ENCODE assay signal across 8 cellular contexts in the genomic region with DNA sequence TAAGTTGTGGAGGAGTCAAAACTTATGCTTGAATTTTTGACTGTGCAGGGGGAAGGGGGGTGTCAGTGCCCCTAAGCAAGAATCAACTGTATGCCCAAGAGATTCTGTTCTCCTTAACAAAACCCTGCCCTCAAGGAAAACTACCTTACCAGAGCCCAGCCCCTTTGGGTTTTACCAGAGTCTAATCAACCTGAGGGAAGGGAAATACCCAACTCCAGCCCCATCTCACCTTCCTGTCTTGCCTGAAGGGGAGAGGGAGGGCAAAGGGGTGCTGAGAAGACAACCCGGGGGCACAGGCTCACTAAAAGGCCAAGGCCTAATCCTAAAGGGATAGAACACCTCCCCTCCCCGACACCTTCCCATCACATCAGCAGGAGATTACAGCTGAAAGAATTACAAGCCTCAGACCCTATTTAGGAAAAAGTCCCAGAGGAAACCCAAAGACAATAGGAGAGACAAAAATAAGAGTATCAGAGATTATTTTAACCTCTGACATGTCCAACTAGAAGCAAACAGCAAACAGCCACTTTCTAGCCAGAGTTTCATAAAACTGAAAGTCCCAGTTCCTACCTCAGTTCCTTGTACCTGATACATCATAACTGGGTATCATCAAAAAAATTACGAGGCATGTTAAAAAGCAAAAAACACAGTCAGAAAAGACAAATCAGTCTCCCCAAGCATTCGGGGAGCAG. TPM values are rescaled to one million over a fixed set of nuclear protein-coding genes. Genes with fewer than 3 reads are reported as not detected.
A peak's percentile ranks its signal among the peaks of the same experiment; 100 is the strongest.
DNase-seq lines count a peak whose midpoint lies in the region; ATAC-seq and TF ChIP-seq lines count a peak whose summit lies in the region.
"Had no signal": no experiment of that assay in that cellular context is flagged by ENCODE, and none has a peak within 500 bp of the region (broad histone marks: within the 10 kb centered on the region; RNA-seq: fewer than 3 reads in every experiment).

No MANE protein-coding gene starts in this region.

- peak overlapping the region; percentile 79; the same call in 1 of the 2 replicates for H2AFZ ChIP-seq in OCI-LY7 (ENCODE audit: low read length)

- no CpG with 5 or more reads among the region's 4 CpGs for WGBS in mesendoderm (ENCODE audit: extremely low coverage, insufficient coverage, low lambda C conversion rate)

- CTCF ChIA-PET in OCI-LY7 (lab: Charles Lee; ENCODE audit: unreplicated experiment) = no interaction called here

- no peak overlapping the region for H4K5ac ChIP-seq in mesendoderm (ENCODE audit: low read length)

- H3K27ac Mint-ChIP-seq in natural killer cell = peak overlapping the region; percentile 54 to 87

- H3K79me1 ChIP-seq in mesendoderm (ENCODE audit: low read length) = no peaks in the 10 kb centered on the region

- ATAC-seq in GM18511 (IDR thresholded peaks at IDR 0.05; ENCODE audit: unreplicated experiment) = peak; percentile 52
- peak; percentile 44 for ATAC-seq in GM21528 (IDR thresholded peaks at IDR 0.05; ENCODE audit: low FRiP score, unreplicated experiment)
- ATAC-seq in natural killer cell = no peak

- TF ChIP-seq CTCF in OCI-LY7 (conservative IDR thresholded peaks at IDR 0.05; ENCODE audit: low read length) = no peak
- TF ChIP-seq CTCF in natural killer cell (IDR thresholded peaks at IDR 0.05) = no peak

- POLR2A ChIA-PET in OCI-LY7 (lab: Charles Lee) = interaction anchor here (1.1 kb wide), 1 partner anchor 11 kb away, joined by 3 read pairs; no protein-coding TSS in a partner anchor

- H3K4me1 Mint-ChIP-seq in natural killer cell = peaks cover 20 to 29% of the 10 kb centered on the region in 2 donors

- H3K36me3 ChIP-seq in OCI-LY7 (ENCODE audit: insufficient read depth, low read length) (no peaks in the 10 kb centered on the region), mesendoderm (ENCODE audit: control insufficient read depth, insufficient read depth, low read length) (no peaks in the 10 kb centered on the region)

- H3K79me2 ChIP-seq in OCI-LY7 (ENCODE audit: insufficient read depth, low read depth, low read length) (no peaks in the 10 kb centered on the region), mesendoderm (ENCODE audit: control insufficient read depth, insufficient read depth, low read length) (no peaks in the 10 kb centered on the region)

- H2BK120ac ChIP-seq in mesendoderm (ENCODE audit: low read depth, low read length) = no peak overlapping the region

- no peak overlapping the region for H2BK5ac ChIP-seq in mesendoderm (ENCODE audit: low read length)

- H4K8ac ChIP-seq in mesendoderm (ENCODE audit: low read depth, low read length) = no peak overlapping the region

- H2AK5ac ChIP-seq in mesendoderm (ENCODE audit: low read length) = no peak overlapping the region

- H3K27ac ChIP-seq in OCI-LY7 (ENCODE audit: low read depth, low read length, poor library complexity, severe bottlenecking) (no peak overlapping the region), mesendoderm (ENCODE audit: low read depth, low read length) (no peak overlapping the region)

- H3K4me1 ChIP-seq in OCI-LY7 (ENCODE audit: insufficient read depth, low read length, poor library complexity, severe bottlenecking) (peaks cover 15% of the 10 kb centered on the region), mesendoderm (ENCODE audit: control insufficient read depth, low read depth, low read length) (no peaks in the 10 kb centered on the region)

- no peak overlapping the region for H2BK15ac ChIP-seq in mesendoderm (replicated peaks; ENCODE audit: low read depth)

- H3K27me3 Mint-ChIP-seq in natural killer cell (ENCODE audit: low read depth in 2 of 2) = peaks cover 0 to 3% of the 10 kb centered on the region in 2 donors

- no TSS peak for BruUV-seq in OCI-LY7 (replicated peaks; lab: Mats Ljungman, UMichigan)

- DNase-seq in OCI-LY7 (ENCODE audit: low spot score) = no peak
- DNase-seq in natural killer cell = no peak
- no peak for DNase-seq in mesendoderm
- DNase-seq in HPDE6-E6E7 (ENCODE audit: extremely low spot score) = no peak
- DNase-seq in DMS79 (lab: John Stamatoyannopoulos, UW) = no peak
- DNase-seq: amniotic stem cell had no signal

- no peaks in the 10 kb centered on the region for H3K9me3 ChIP-seq in OCI-LY7 (ENCODE audit: low read length)

- H3K4me2 ChIP-seq in OCI-LY7 (ENCODE audit: low read length) (peak overlapping the region; percentile 32), mesendoderm (ENCODE audit: low read length) (no peak overlapping the region)

- H3K4me3 ChIP-seq in OCI-LY7 (ENCODE audit: low read depth, low read length, poor library complexity, severe bottlenecking) (no peak overlapping the region), mesendoderm (ENCODE audit: low read length) (no peak overlapping the region)

- intact Hi-C loops in OCI-LY7 (cut with micrococcal nuclease; ENCODE audit: unreplicated experiment) (no loop called here), natural killer cell (cut with micrococcal nuclease) (no loop called here)

- H3K9me3 Mint-ChIP-seq in natural killer cell = no peaks in the 10 kb centered on the region

- H3K9ac ChIP-seq in mesendoderm (ENCODE audit: low read length) = no peak overlapping the region

- H3K36me3 Mint-ChIP-seq in natural killer cell = no peaks in the 10 kb centered on the region

- no peak overlapping the region for H3K23ac ChIP-seq in mesendoderm (ENCODE audit: low read length)

- H3K4me3 Mint-ChIP-seq in natural killer cell = no peak overlapping the region

- H3K56ac ChIP-seq in mesendoderm (ENCODE audit: low read length) = no peak overlapping the region

- H3K4ac ChIP-seq in mesendoderm (ENCODE audit: low read depth, low read length) = no peak overlapping the region

- H3K18ac ChIP-seq in mesendoderm (ENCODE audit: low read length) = no peak overlapping the region

- no peaks in the 10 kb centered on the region for H4K20me1 ChIP-seq in OCI-LY7 (ENCODE audit: insufficient read depth, low read length)

- no peaks in the 10 kb centered on the region for H3K27me3 ChIP-seq in mesendoderm (ENCODE audit: insufficient read depth, low read length, poor library complexity)

- H3K9me2 ChIP-seq in OCI-LY7 (ENCODE audit: insufficient read depth, low read length) = no peaks in the 10 kb centered on the region

RNA-seq across cellular contexts. Expression of a gene that starts 26.8 kb away (rescaled TPM):
- total RNA-seq in OCI-LY7 (2014; rRNA removed; shearing (Covaris generic)) = not detected in 2 replicates
- total RNA-seq in OCI-LY7 (2022) (not detected in 2 replicates), natural killer cell (not detected)
- polyA plus RNA-seq in mesendoderm (2013, experiment 1 of 2) = not detected
- polyA plus RNA-seq in mesendoderm (2013, experiment 2 of 2) = not detected

Comparison
In these comparisons a context has a peak if more than half of its experiments do, and no peak if none do; other contexts are left out.
1. ATAC-seq: peak in GM18511 (single experiment) and GM21528 (single experiment); none in natural killer cell (0 of 3).